2 cellular contexts compared by ENCODE assay signal in genomic region chr19:55078996-55079395, GRCh38.
TF ChIP-seq lines count a peak whose summit lies in the region.

No MANE protein-coding gene starts in this region.

TF ChIP-seq in GM23338, 12 proteins besides CTCF, POLR2A, EP300 and RAD21:
- TF ChIP-seq NANOG (IDR thresholded peaks at IDR 0.05; ENCODE audit: borderline replicate concordance): no peak
- no peak for TF ChIP-seq ETS1 (IDR thresholded peaks at IDR 0.05)
- no peak for TF ChIP-seq EZH2phosphoT487 (IDR thresholded peaks at IDR 0.05; ENCODE audit: unreplicated experiment)
- TF ChIP-seq REST (IDR thresholded peaks at IDR 0.05; ENCODE audit: unreplicated experiment): no peak
- no peak for TF ChIP-seq POLR2AphosphoS5 (IDR thresholded peaks at IDR 0.05; ENCODE audit: low read depth)
- no peak for TF ChIP-seq ZNF331 (CRISPR knock-in tag; IDR thresholded peaks at IDR 0.05; ENCODE audit: low read depth)
- no peak for TF ChIP-seq ZNF462 (CRISPR knock-in tag; IDR thresholded peaks at IDR 0.05)
- TF ChIP-seq EZH2 (IDR thresholded peaks at IDR 0.05; ENCODE audit: low read depth, unreplicated experiment): no peak
- TF ChIP-seq JUNB (IDR thresholded peaks at IDR 0.05; ENCODE audit: unreplicated experiment): no peak
- no peak for TF ChIP-seq CREB1 (CRISPR knock-in tag; IDR thresholded peaks at IDR 0.05; ENCODE audit: low read depth)
- TF ChIP-seq STAT1 (IDR thresholded peaks at IDR 0.05; ENCODE audit: unreplicated experiment): no peak
TF ChIP-seq in GM23338: peak in this region for 0.

TF ChIP-seq in K562, 482 proteins besides CTCF, POLR2A, EP300 and RAD21:
- TF ChIP-seq TAF9B (IDR thresholded peaks at IDR 0.05; ENCODE audit: partially characterized antibody): no peak
- 0 out of 2 replicates have a peak, but pooled peaks have one; percentile 1 for TF ChIP-seq E2F5 (CRISPR knock-in tag; IDR thresholded peaks at IDR 0.05)
TF ChIP-seq in K562: peak in this region for 1.
